ENCODE assay signal across 12 cellular contexts in genomic region chr10:70378122-70378521, GRCh38. TPM values are rescaled to one million over a fixed set of nuclear protein-coding genes. Genes with fewer than 3 reads are reported as not detected.
DNase-seq lines count a peak whose midpoint lies in the region; TF ChIP-seq lines count a peak whose summit lies in the region.
"Had no signal": no experiment of that assay in that cellular context is flagged by ENCODE, and none has a peak within 500 bp of the region (broad histone marks: within the 10 kb centered on the region; RNA-seq: fewer than 3 reads in every experiment).

No MANE protein-coding gene starts in this region.

- peaks cover 5% of the 10 kb centered on the region for H3K36me3 Mint-ChIP-seq in activated CD4-positive, alpha-beta T cell treated with anti-CD3 and anti-CD28 coated beads, Interleukin-2, amount 10 ng/mL, durations not matched to agents 7 days and 5 days (ENCODE audit: low read depth)
- H3K36me3 Mint-ChIP-seq: CD4-positive, CD25-positive, alpha-beta regulatory T cell had no signal

- H3K27ac Mint-ChIP-seq in activated CD4-positive, alpha-beta T cell treated with anti-CD3 and anti-CD28 coated beads, Interleukin-2, amount 10 ng/mL, durations not matched to agents 7 days and 5 days, result no peak overlapping the region
- H3K27ac Mint-ChIP-seq: CD4-positive, CD25-positive, alpha-beta regulatory T cell; dendritic cell treated with granulocyte-macrophage colony-stimulating factor and Interleukin-4, amounts not matched to agents 40 ng/mL and 50 ng/mL, for 4 days had no signal

- no peaks in the 10 kb centered on the region for H3K27me3 Mint-ChIP-seq in activated CD4-positive, alpha-beta T cell treated with anti-CD3 and anti-CD28 coated beads, Interleukin-2, amount 10 ng/mL, durations not matched to agents 7 days and 5 days
- H3K27me3 Mint-ChIP-seq: CD4-positive, CD25-positive, alpha-beta regulatory T cell had no signal

- TF ChIP-seq CTCF in A673 (conservative IDR thresholded peaks at IDR 0.05; ENCODE audit: low read depth, low read length), result no peak
- TF ChIP-seq CTCF in HFF-Myc (IDR thresholded peaks at IDR 0.05; ENCODE audit: low read depth, low read length, missing control alignments), result no peak
- TF ChIP-seq CTCF in stomach (IDR thresholded peaks at IDR 0.05), result no peak

- H3K27ac ChIP-seq in A673 (ENCODE audit: low read depth, low read length, poor library complexity, severe bottlenecking), result peak overlapping the region; percentile 35
- no peak overlapping the region for H3K27ac ChIP-seq in stomach
- H3K27ac ChIP-seq: SJCRH30 had no signal

- H3K9me3 ChIP-seq in A673 (ENCODE audit: low read depth, low read length, poor library complexity, severe bottlenecking) (no peaks in the 10 kb centered on the region), adipocyte (ENCODE audit: control insufficient read depth, low read length) (no peaks in the 10 kb centered on the region), stomach (peaks cover 0 to 3% (median 0%) of the 10 kb centered on the region in 4 donors)
- H3K9me3 ChIP-seq: SJCRH30, transverse colon had no signal

- H3K4me3 ChIP-seq in A673 (ENCODE audit: low read depth, low read length, poor library complexity, severe bottlenecking) (no peak overlapping the region), HFF-Myc (replicated peaks; ENCODE audit: low read depth, low read length) (no peak overlapping the region), adipocyte (ENCODE audit: low read length) (no peak overlapping the region), stomach (no peak overlapping the region)
- H3K4me3 ChIP-seq: SJCRH30, transverse colon had no signal

- peaks cover 2% of the 10 kb centered on the region for H3K36me3 ChIP-seq in A673 (ENCODE audit: insufficient read depth, low read length, poor library complexity, severe bottlenecking)
- no peaks in the 10 kb centered on the region for H3K36me3 ChIP-seq in adipocyte (ENCODE audit: control insufficient read depth, insufficient read depth, low read length, severe bottlenecking)
- peaks cover 0 to 5% (median 0%) of the 10 kb centered on the region in 4 donors for H3K36me3 ChIP-seq in stomach
- H3K36me3 ChIP-seq: SJCRH30, transverse colon had no signal

- DNase-seq in A673 (ENCODE audit: low spot score), result peak; percentile 63
- peak; percentile 88 for DNase-seq in HFF-Myc (ENCODE audit: extremely low read depth, low read depth)
- DNase-seq in adipocyte (ENCODE audit: low read depth), result peak; percentile 57
- peak; percentile 94 for DNase-seq in iris pigment epithelial cell (ENCODE audit: low read depth)
- DNase-seq in ureter (ENCODE audit: low spot score), result no peak
- no peak for DNase-seq in DMS 273 treated with DMSO at 0.1 percent for 48 hours (lab: John Stamatoyannopoulos, UW)
- DNase-seq in stomach, result no peak
- DNase-seq in activated CD4-positive, alpha-beta T cell treated with anti-CD3 and anti-CD28 coated beads, Interleukin-2, amount 10 ng/mL, durations not matched to agents 7 days and 5 days, result no peak
- DNase-seq: CD4-positive, CD25-positive, alpha-beta regulatory T cell; SJCRH30; transverse colon had no signal

- H3K4me1 Mint-ChIP-seq in activated CD4-positive, alpha-beta T cell treated with anti-CD3 and anti-CD28 coated beads, Interleukin-2, amount 10 ng/mL, durations not matched to agents 7 days and 5 days, result peaks cover 21% of the 10 kb centered on the region

- POLR2A ChIA-PET in A673 (lab: Charles Lee; ENCODE audit: low non-redundant PET), result no interaction called here
- POLR2A ChIA-PET in activated CD4-positive, alpha-beta T cell treated with anti-CD3 and anti-CD28 coated beads, Interleukin-2, amount 10 ng/mL, durations not matched to agents 7 days and 5 days (lab: Charles Lee), result no interaction called here

- BruUV-seq in A673 (replicated peaks; lab: Mats Ljungman, UMichigan), result no TSS peak

- CTCF ChIA-PET in A673 (lab: Charles Lee), result interaction anchor here (0.6 kb wide), 1 partner anchor 329 kb away, joined by 4 read pairs; no protein-coding TSS in a partner anchor
- CTCF ChIA-PET in activated CD4-positive, alpha-beta T cell treated with anti-CD3 and anti-CD28 coated beads, Interleukin-2, amount 10 ng/mL, durations not matched to agents 7 days and 5 days (lab: Charles Lee), result interaction anchor here (2.0 to 3.7 kb wide), 2 partner anchors 14 to 23 kb away, joined by 8 to 21 read pairs; no protein-coding TSS in a partner anchor

- H3K4me1 ChIP-seq in A673 (ENCODE audit: insufficient read depth, low read length, poor library complexity, severe bottlenecking) (peaks cover 23% of the 10 kb centered on the region), adipocyte (ENCODE audit: control insufficient read depth, insufficient read depth, low read length) (peaks cover 6% of the 10 kb centered on the region), stomach (peaks cover 6 to 21% (median 17%) of the 10 kb centered on the region in 4 donors)

- H3K9ac ChIP-seq in adipocyte (ENCODE audit: low read length), result no peak overlapping the region

- no peak overlapping the region for H3K4me3 Mint-ChIP-seq in activated CD4-positive, alpha-beta T cell treated with anti-CD3 and anti-CD28 coated beads, Interleukin-2, amount 10 ng/mL, durations not matched to agents 7 days and 5 days
- H3K4me3 Mint-ChIP-seq: CD4-positive, CD25-positive, alpha-beta regulatory T cell; dendritic cell treated with granulocyte-macrophage colony-stimulating factor and Interleukin-4, amounts not matched to agents 40 ng/mL and 50 ng/mL, for 4 days had no signal

- TF ChIP-seq EP300 in stomach (IDR thresholded peaks at IDR 0.05), result no peak

- WGBS in stomach, 5 donors, result 49 to 77% (median 66%) methylated on average over 6 of the region's 6 CpGs

- TF ChIP-seq POLR2A in stomach (IDR thresholded peaks at IDR 0.05), result no peak

- intact Hi-C loops in A673 (cut with micrococcal nuclease; ENCODE audit: unreplicated experiment), result loop anchor here (10.0 kb wide), 1 partner anchor 443 kb away; no protein-coding TSS in a partner anchor
- intact Hi-C loops in stomach (cut with DNase I; ENCODE audit: low total_unique reads), result no loop called here

- no peaks in the 10 kb centered on the region for H3K27me3 ChIP-seq in A673 (replicated peaks; ENCODE audit: insufficient read depth, low read depth, low read length, poor library complexity)
- H3K27me3 ChIP-seq in adipocyte (replicated peaks; ENCODE audit: control insufficient read depth, insufficient read depth, low read length), result no peaks in the 10 kb centered on the region
- no peaks in the 10 kb centered on the region for H3K27me3 ChIP-seq in stomach
- H3K27me3 ChIP-seq: SJCRH30, transverse colon had no signal

- peaks cover 9% of the 10 kb centered on the region for H3K9me3 Mint-ChIP-seq in activated CD4-positive, alpha-beta T cell treated with anti-CD3 and anti-CD28 coated beads, Interleukin-2, amount 10 ng/mL, durations not matched to agents 7 days and 5 days
- H3K9me3 Mint-ChIP-seq: dendritic cell treated with granulocyte-macrophage colony-stimulating factor and Interleukin-4, amounts not matched to agents 40 ng/mL and 50 ng/mL, for 4 days had no signal

RNA-seq across cellular contexts. Expression of gene LRRC20, which starts 4.3 kb away (rescaled TPM):
- total RNA-seq in A673 (2021) (18.3 and 27.3 TPM in 2 replicates), ureter (5.4 TPM), stomach (10 to 100 TPM in 1 of 5 donors, 1 to 10 TPM in 3, under 1 TPM in 1; 0.29 to 47.8 (median 2.3) TPM)
- polyA plus RNA-seq in stomach, result 1 to 10 TPM; 3.3 to 6.1 (median 4.0) TPM
- 10 to 100 TPM; 13.2 to 14.9 TPM for total RNA-seq in activated CD4-positive, alpha-beta T cell treated with anti-CD3 and anti-CD28 coated beads, Interleukin-2, amount 10 ng/mL, durations not matched to agents 7 days and 5 days

RNA-seq across cellular contexts. Expression of gene EIF4EBP2, which starts 25.8 kb away (rescaled TPM):
- total RNA-seq in A673 (2021) (89.3 and 91.9 TPM in 2 replicates), ureter (81.6 TPM), stomach (10 to 100 TPM; 24.0 to 74.7 (median 64.3) TPM)
- polyA plus RNA-seq in stomach, result 10 to 100 TPM; 18.9 to 43.2 (median 32.4) TPM
- 10 to 100 TPM; 56.1 to 68.7 TPM for total RNA-seq in activated CD4-positive, alpha-beta T cell treated with anti-CD3 and anti-CD28 coated beads, Interleukin-2, amount 10 ng/mL, durations not matched to agents 7 days and 5 days

Comparison
In these comparisons a context has a peak if more than half of its experiments do, and no peak if none do; other contexts are left out.
1. DNase-seq: peak in A673 (single experiment), HFF-Myc (single experiment), adipocyte (single experiment) and iris pigment epithelial cell (single experiment); none in ureter (single experiment), DMS 273 treated with DMSO at 0.1 percent for 48 hours (single experiment), stomach (single experiment) and activated CD4-positive, alpha-beta T cell treated with anti-CD3 and anti-CD28 coated beads, Interleukin-2, amount 10 ng/mL, durations not matched to agents 7 days and 5 days (single experiment).